In the genomic region with DNA sequence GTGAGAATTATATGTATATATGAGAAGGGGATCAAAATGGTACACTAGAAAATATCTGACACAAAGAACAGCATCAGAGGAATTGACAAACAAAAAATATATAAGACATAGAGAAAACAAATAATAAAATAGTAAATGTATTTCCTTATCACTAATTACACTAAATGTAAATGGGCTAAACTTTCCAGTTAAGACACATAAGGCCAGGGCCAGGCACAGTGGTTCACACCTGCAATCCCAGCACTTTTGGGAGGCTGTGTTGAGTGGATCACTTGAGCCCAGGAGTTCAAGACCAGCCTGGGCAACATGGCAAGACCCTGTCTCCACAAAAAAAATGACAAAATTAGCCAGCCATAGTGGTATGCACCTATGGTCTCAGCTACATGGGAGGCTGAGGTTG, we compare ENCODE assay signal across 17 cellular contexts. TPM values are rescaled to one million over a fixed set of nuclear protein-coding genes. Genes with fewer than 3 reads are reported as not detected.
DNase-seq lines count a peak whose midpoint lies in the region; ATAC-seq, FAIRE-seq and TF ChIP-seq lines count a peak whose summit lies in the region.
"Had no signal": no experiment of that assay in that cellular context is flagged by ENCODE, and none has a peak within 500 bp of the region (broad histone marks: within the 10 kb centered on the region; RNA-seq: fewer than 3 reads in every experiment).

No MANE protein-coding gene starts in this region.

- peaks cover 40% of the 10 kb centered on the region for H3K36me3 Mint-ChIP-seq in WTC11

- POLR2A ChIA-PET in HCT116 (lab: Charles Lee) = no interaction called here
- POLR2A ChIA-PET in WTC11 (lab: Charles Lee) = no interaction called here
- POLR2A ChIA-PET in K562 (lab: Yijun Ruan, JAX) = no interaction called here

- FAIRE-seq in K562 (lab: Jason Lieb, UNC) = no peak
- FAIRE-seq: A549 had no signal

- H3K4me3 ChIP-seq in HCT116 (replicated peaks in 1 of 2; ENCODE audit: low read depth in 1 of 2, low read length in 2 of 2) = no peak overlapping the region
- H3K4me3 ChIP-seq in K562 = no peak overlapping the region
- peak overlapping the region in 3 of 5 donors; percentile 24 to 50 (median 41) for H3K4me3 ChIP-seq in subcutaneous abdominal adipose tissue (ENCODE audit: low read depth in 1 of 5, low read length in 5 of 5)
- H3K4me3 ChIP-seq: A549, GM23338 had no signal

- BruUV-seq in HCT116 (replicated peaks; lab: Mats Ljungman, UMichigan) (no TSS peak), K562 (replicated peaks; lab: Mats Ljungman, UMichigan) (no TSS peak)

- H3K79me2 ChIP-seq in HCT116 (ENCODE audit: insufficient read depth, low read length) (no peaks in the 10 kb centered on the region), K562 (ENCODE audit: control insufficient read depth, insufficient read depth, low read length) (no peaks in the 10 kb centered on the region)

- H2AFZ ChIP-seq in HCT116 (ENCODE audit: low read depth, low read length, poor library complexity, severe bottlenecking) (no peak overlapping the region), K562 (ENCODE audit: low read depth, low read length) (no peak overlapping the region)
- H2AFZ ChIP-seq: GM23338 had no signal

- no peaks in the 10 kb centered on the region for H3K9me2 ChIP-seq in HCT116 (ENCODE audit: insufficient read depth)

- H3K4me3 Mint-ChIP-seq in WTC11 = no peak overlapping the region
- H3K4me3 Mint-ChIP-seq: GM23338, H9 had no signal

- RAD21 ChIA-PET in HCT116 (lab: Charles Lee; ENCODE audit: low non-redundant PET in 1 of 2, low total read pairs in 2 of 2, uncharacterized antibody in 2 of 2, unreplicated experiment in 2 of 2) = no interaction called here

- no peak for TF ChIP-seq EP300 in K562 (IDR thresholded peaks at IDR 0.05; ENCODE audit: low read length)

- in situ Hi-C loops in K562 (cut with MboI) = no loop called here

- peaks cover 10 to 24% of the 10 kb centered on the region in 2 experiments; a peak in 3 of 4 replicates for H3K9me3 ChIP-seq in HCT116 (ENCODE audit: control insufficient read depth in 1 of 2, insufficient read depth in 1 of 2, low read depth in 1 of 2, low read length in 2 of 2)
- peaks cover 6% of the 10 kb centered on the region; the same call in 1 of the 2 replicates for H3K9me3 ChIP-seq in K562 (replicated peaks; ENCODE audit: control insufficient read depth, insufficient read depth, low read depth, low read length)
- peaks cover 7 to 38% (median 34%) of the 10 kb centered on the region in 5 donors for H3K9me3 ChIP-seq in subcutaneous abdominal adipose tissue (ENCODE audit: control insufficient read depth in 5 of 5, low read length in 5 of 5)

- TF ChIP-seq CTCF in HCT116 (IDR thresholded peaks at IDR 0.05 in 2 of 3, conservative IDR thresholded peaks at IDR 0.05 in 1 of 3; ENCODE audit: borderline replicate concordance in 1 of 3, insufficient read depth in 1 of 3, low read depth in 2 of 3, low read length in 2 of 3) (no peak), WTC11 (IDR thresholded peaks at IDR 0.05) (no peak), K562 (IDR thresholded peaks at IDR 0.05 in 2 of 3, conservative IDR thresholded peaks at IDR 0.05 in 1 of 3; ENCODE audit: insufficient read depth in 2 of 3, low read depth in 1 of 3, low read length in 3 of 3) (no peak)

- H3K27me3 Mint-ChIP-seq in WTC11 (ENCODE audit: low read depth) = no peaks in the 10 kb centered on the region; the same call in 1 of the 2 replicates
- H3K27me3 Mint-ChIP-seq: CD4-positive, alpha-beta memory T cell had no signal

- no peak for TF ChIP-seq POLR2A in HCT116 (IDR thresholded peaks at IDR 0.05; ENCODE audit: borderline replicate concordance, extremely low read depth, insufficient read depth, insufficient read length)
- no peak for TF ChIP-seq POLR2A in K562 (conservative IDR thresholded peaks at IDR 0.05)

- H3K4me1 ChIP-seq in HCT116 (ENCODE audit: control insufficient read depth in 1 of 2, insufficient read depth in 2 of 2, low read length in 2 of 2) = no peaks in the 10 kb centered on the region
- H3K4me1 ChIP-seq in K562 (replicated peaks in 1 of 2; ENCODE audit: control insufficient read depth in 2 of 2, insufficient read depth in 2 of 2, low read length in 2 of 2) = no peaks in the 10 kb centered on the region
- peaks cover 0 to 1% (median under 1%) of the 10 kb centered on the region in 5 donors for H3K4me1 ChIP-seq in subcutaneous abdominal adipose tissue (ENCODE audit: control insufficient read depth in 5 of 5, insufficient read depth in 5 of 5, low read length in 5 of 5)
- H3K4me1 ChIP-seq: A549 had no signal

- peaks cover 6% of the 10 kb centered on the region for H3K4me1 Mint-ChIP-seq in WTC11

- no peaks in the 10 kb centered on the region for H3K9me1 ChIP-seq in K562 (ENCODE audit: control insufficient read depth, insufficient read depth, low read length)

- H4K20me1 ChIP-seq in HCT116 (ENCODE audit: insufficient read depth) = no peaks in the 10 kb centered on the region
- no peaks in the 10 kb centered on the region for H4K20me1 ChIP-seq in K562 (replicated peaks; ENCODE audit: control insufficient read depth, insufficient read depth, low read length)

- H3K36me3 ChIP-seq in HCT116 (ENCODE audit: control insufficient read depth in 1 of 2, insufficient read depth in 2 of 2, low read length in 2 of 2) (no peaks in the 10 kb centered on the region), K562 (ENCODE audit: control insufficient read depth, insufficient read depth, low read length) (no peaks in the 10 kb centered on the region), subcutaneous abdominal adipose tissue (ENCODE audit: control insufficient read depth in 5 of 5, insufficient read depth in 5 of 5, low read length in 5 of 5) (peaks cover 0 to 2% (median 0%) of the 10 kb centered on the region in 5 donors)

- H3K27ac Mint-ChIP-seq in WTC11 = no peak overlapping the region
- H3K27ac Mint-ChIP-seq: CD4-positive, alpha-beta memory T cell; GM23338; H9 had no signal

- ATAC-seq in HCT116 = no peak
- no peak for ATAC-seq in WTC11
- no peak for ATAC-seq in K562
- ATAC-seq: A549, GM23338 had no signal

- H3K4me2 ChIP-seq in HCT116 (ENCODE audit: low read length) (no peak overlapping the region), K562 (ENCODE audit: insufficient read depth, low read length) (no peak overlapping the region)
- H3K4me2 ChIP-seq: A549, GM23338 had no signal

- no peak for DNase-seq in HCT116 (ENCODE audit: low read depth, low spot score)
- DNase-seq in WTC11 (ENCODE audit: low spot score) = no peak
- no peak for DNase-seq in K562 (ENCODE audit: extremely low read depth in 1 of 4, low spot score in 3 of 4)
- DNase-seq in dermis blood vessel endothelial cell = no peak
- no peak for DNase-seq in activated CD4-positive, CD25-positive, alpha-beta regulatory T cell (lab: John Stamatoyannopoulos, UW)
- no peak for DNase-seq in posterior vena cava (ENCODE audit: low spot score)
- DNase-seq: 8988T; C1 segment of cervical spinal cord; Calu3; CD4-positive, alpha-beta memory T cell; COR-L47; DMS153; DND-41; H9 had no signal

- H3K9ac ChIP-seq in HCT116 (ENCODE audit: low read length) = no peak overlapping the region
- no peak overlapping the region for H3K9ac ChIP-seq in K562 (ENCODE audit: insufficient read depth in 1 of 2, low read depth in 2 of 2, low read length in 2 of 2)
- no peak overlapping the region for H3K9ac ChIP-seq in subcutaneous abdominal adipose tissue (ENCODE audit: low read length in 5 of 5)

- no peaks in the 10 kb centered on the region for H3K27me3 ChIP-seq in HCT116 (ENCODE audit: insufficient read depth, low read length)
- no peaks in the 10 kb centered on the region for H3K27me3 ChIP-seq in K562 (ENCODE audit: control insufficient read depth in 2 of 2, insufficient read depth in 2 of 2, low read length in 2 of 2)
- H3K27me3 ChIP-seq in subcutaneous abdominal adipose tissue (ENCODE audit: control insufficient read depth in 5 of 5, insufficient read depth in 4 of 5, low read length in 5 of 5) = no peaks in the 10 kb centered on the region

- H3K27ac ChIP-seq in HCT116 (ENCODE audit: low read depth, low read length) = no peak overlapping the region
- H3K27ac ChIP-seq in K562 (ENCODE audit: extremely low read depth, low read depth, low read length) = no peak overlapping the region
- no peak overlapping the region for H3K27ac ChIP-seq in subcutaneous abdominal adipose tissue (ENCODE audit: low read depth, low read length)
- H3K27ac ChIP-seq: A549 had no signal

- TF ChIP-seq RAD21 in HCT116 (IDR thresholded peaks at IDR 0.05; ENCODE audit: low read depth) (no peak), K562 (CRISPR knock-in tag; conservative IDR thresholded peaks at IDR 0.05 in 1 of 2, IDR thresholded peaks at IDR 0.05 in 1 of 2) (no peak)

- intact Hi-C loops in HCT116 (cut with micrococcal nuclease) (no loop called here), K562 (cut with micrococcal nuclease) (no loop called here), posterior vena cava (cut with DNase I) (no loop called here)

- CTCF ChIA-PET in HCT116 (lab: Charles Lee) (no interaction called here), WTC11 (lab: Charles Lee) (no interaction called here), K562 (lab: Yijun Ruan, JAX; ENCODE audit: low intra/inter-chr PET ratio) (no interaction called here)

- H3K9me3 Mint-ChIP-seq in WTC11 = peaks cover 42% of the 10 kb centered on the region

TF ChIP-seq in HCT116, 20 proteins besides CTCF, POLR2A, EP300 and RAD21 (continues in another document):
- TF ChIP-seq CEBPB (IDR thresholded peaks at IDR 0.05; ENCODE audit: low read depth) = no peak

RNA-seq across cellular contexts. Expression of gene FBXL17, which starts 8.5 kb away (rescaled TPM):
- 9.4 TPM for total RNA-seq in HCT116 (2021; ENCODE audit: unreplicated experiment)
- polyA plus RNA-seq in HCT116 (2012) = 6.3 and 7.0 TPM in 2 replicates
- 3.5 to 6.1 TPM (median 5.3 TPM) in 3 replicates for total RNA-seq in WTC11 (2021)
- total RNA-seq in K562 (2011; cell fraction: chromatin; rRNA removed; ENCODE audit: low replicate concordance) = 5.1 and 5.3 TPM in 2 replicates
- total RNA-seq in K562 (2011; cell fraction: nucleolus; rRNA removed) = 4.3 and 4.8 TPM in 2 replicates
- 3.3 and 4.2 TPM in 2 replicates for total RNA-seq in K562 (2011; cell fraction: nucleoplasm; rRNA removed)
- 1.8 and 2.2 TPM in 2 replicates for total RNA-seq in K562 (2014; rRNA removed)
- total RNA-seq in K562 (2014; rRNA removed; fragmentation: Illumina TruSeq; extraction: Trizol) = 4.1 and 5.2 TPM in 2 replicates
- total RNA-seq in K562 (2015; rRNA removed; fragmentation: Illumina TruSeq; extraction: Trizol) = 5.0 and 5.4 TPM in 2 replicates
- total RNA-seq in K562 (2021) = 3.0 and 3.1 TPM in 2 replicates
- polyA plus RNA-seq in K562 (2011; rRNA removed) = 0.87 and 1.3 TPM in 2 replicates
- polyA plus RNA-seq in K562 (2011; cell fraction: cytosol; rRNA removed) = 0.40 and 0.54 TPM in 2 replicates
- polyA plus RNA-seq in K562 (2011; cell fraction: nucleus; rRNA removed) = 1.4 and 2.2 TPM in 2 replicates
- 5.0 and 6.3 TPM in 2 replicates for polyA plus RNA-seq in K562 (2012)
- 2.0 and 2.1 TPM in 2 replicates for polyA plus RNA-seq in K562 (2014; fragmentation: Illumina TruSeq; extraction: Trizol)
- polyA plus RNA-seq in K562 (2014; fragmentation: Nextera tagmentation; extraction: Ambion mirVana) = under 1 TPM; 0.32 to 0.48 TPM
- 1.2 and 2.5 TPM in 2 replicates for polyA plus RNA-seq in K562 (2014; rRNA removed)
- 1.3 and 4.4 TPM in 2 replicates for polyA minus RNA-seq in K562 (2011; rRNA and poly(A)+ RNA removed)
- polyA minus RNA-seq in K562 (2011; cell fraction: cytosol; rRNA and poly(A)+ RNA removed) = 0.55 and 1.3 TPM in 2 replicates
- polyA minus RNA-seq in K562 (2011; cell fraction: nucleus; rRNA and poly(A)+ RNA removed) = 4.8 and 7.8 TPM in 2 replicates
- 6.5 and 8.3 TPM in 2 replicates for total RNA-seq in dermis blood vessel endothelial cell
- 10 to 100 TPM; 18.1 to 24.1 TPM for total RNA-seq in posterior vena cava

Comparison
In these comparisons a context has a peak if more than half of its experiments do, and no peak if none do; other contexts are left out.
1. H3K4me3 ChIP-seq: peak in subcutaneous abdominal adipose tissue (3 of 5); none in HCT116 (0 of 2) and K562 (single experiment).